In genomic region chr14:77033622-77034521, GRCh38 we compare ENCODE assay signal across 8 cellular contexts. TPM values are rescaled to one million over a fixed set of nuclear protein-coding genes. Genes with fewer than 3 reads are reported as not detected.
DNase-seq lines count a peak whose midpoint lies in the region; ATAC-seq and TF ChIP-seq lines count a peak whose summit lies in the region.

No MANE protein-coding gene starts in this region.

- peaks cover 55% of the 10 kb centered on the region for H3K4me1 ChIP-seq in RWPE2 (ENCODE audit: insufficient read depth, poor library complexity, severe bottlenecking)
- peaks cover 59% of the 10 kb centered on the region for H3K4me1 ChIP-seq in osteoblast (ENCODE audit: insufficient read depth, low read length)
- peaks cover 7 to 92% (median 74%) of the 10 kb centered on the region in 4 donors for H3K4me1 ChIP-seq in tibial nerve

- TF ChIP-seq CTCF in RWPE2 (IDR thresholded peaks at IDR 0.05; ENCODE audit: poor library complexity, severe bottlenecking) (no peak), osteoblast (IDR thresholded peaks at IDR 0.05; ENCODE audit: extremely low read depth, low read depth, low read length) (no peak), tibial nerve (IDR thresholded peaks at IDR 0.05) (peak in 1 of 5 experiments; percentile 6)

- H3K4me3 ChIP-seq in RWPE2 (ENCODE audit: severe bottlenecking): peak overlapping the region; percentile 34
- H3K4me3 ChIP-seq in osteoblast (ENCODE audit: insufficient read depth, low read length): peak overlapping the region; percentile 76
- H3K4me3 ChIP-seq in tibial nerve: peak overlapping the region; percentile 30 to 64 (median 58)

- in situ Hi-C loops in KBM-7 (cut with MboI; ENCODE audit: low pct_unique_long_range_greater_than_20kb, low sequenced_read_pairs): no loop called here

- TF ChIP-seq POLR2A in tibial nerve (IDR thresholded peaks at IDR 0.05): peak; percentile 7 to 38

- peak overlapping the region; percentile 98 for H3K27ac ChIP-seq in RWPE2 (ENCODE audit: poor library complexity, severe bottlenecking)
- peak overlapping the region; percentile 99 for H3K27ac ChIP-seq in osteoblast (ENCODE audit: low read depth, low read length)
- H3K27ac ChIP-seq in tibial nerve: peak overlapping the region; percentile 87 to 99 (median 99)

- H3K79me2 ChIP-seq in osteoblast (ENCODE audit: insufficient read depth, low read length): no peaks in the 10 kb centered on the region

- ATAC-seq in GM21723 (IDR thresholded peaks at IDR 0.05; ENCODE audit: unreplicated experiment): peak; percentile 70
- ATAC-seq in RWPE2 (ENCODE audit: low read depth): peak; percentile 47

- peak overlapping the region; percentile 63 for H2AFZ ChIP-seq in osteoblast (ENCODE audit: low read length)

- H3K9me3 ChIP-seq in RWPE2 (ENCODE audit: severe bottlenecking) (no peaks in the 10 kb centered on the region), osteoblast (ENCODE audit: low read depth, low read length) (no peaks in the 10 kb centered on the region), tibial nerve (no peaks in the 10 kb centered on the region)

- peak overlapping the region; percentile 95 for H3K4me2 ChIP-seq in osteoblast (ENCODE audit: insufficient read depth, low read length)

- H3K27me3 ChIP-seq in RWPE2 (ENCODE audit: insufficient read depth, poor library complexity, severe bottlenecking): no peaks in the 10 kb centered on the region
- H3K27me3 ChIP-seq in osteoblast (ENCODE audit: insufficient read depth, low read length): no peaks in the 10 kb centered on the region
- H3K27me3 ChIP-seq in tibial nerve: no peaks in the 10 kb centered on the region

- DNase-seq in Daoy (ENCODE audit: low read depth) (peak; percentile 96), KBM-7 (peak; percentile 69), RWPE2 (ENCODE audit: low spot score) (peak; percentile 93), germinal center (ENCODE audit: low spot score) (peak; percentile 78), osteoblast (ENCODE audit: insufficient read length, low spot score, missing footprints) (peak; percentile 91), tibial nerve (ENCODE audit: low spot score in 2 of 2) (peak; percentile 67 to 72)
- peak; percentile 19 to 42 (median 30) for DNase-seq in activated naive CD4-positive, alpha-beta T cell (lab: John Stamatoyannopoulos, UW)

- WGBS in tibial nerve, 2 donors: 1 to 2% methylated on average over 24 to 34 of the region's 36 CpGs

- TF ChIP-seq EP300 in tibial nerve (IDR thresholded peaks at IDR 0.05): peak in 1 of 2 donors; percentile 68

- no peaks in the 10 kb centered on the region for H4K20me1 ChIP-seq in osteoblast (ENCODE audit: insufficient read depth, low read length)

- H3K36me3 ChIP-seq in RWPE2 (ENCODE audit: low read depth) (no peaks in the 10 kb centered on the region), osteoblast (ENCODE audit: insufficient read depth, low read length) (no peaks in the 10 kb centered on the region), tibial nerve (no peaks in the 10 kb centered on the region)

RNA-seq across cellular contexts. Expression of gene IRF2BPL, which starts 5.4 kb away (rescaled TPM):
- total RNA-seq in Daoy (2014; rRNA removed; shearing (Covaris generic)): 28.6 and 31.5 TPM in 2 replicates
- 19.4 and 26.4 TPM in 2 replicates for total RNA-seq in osteoblast
- 10 to 100 TPM; 52.4 to 69.2 (median 60.7) TPM for total RNA-seq in tibial nerve

Comparison
In these comparisons a context has a peak if more than half of its experiments do, and no peak if none do; other contexts are left out.
1. Peak in every context shown above with its lines: DNase-seq, ATAC-seq, H3K4me3 ChIP-seq and H3K27ac ChIP-seq.
2. DNase-seq: peak in every context shown above with its lines; median percentile 96 in Daoy; 93 in RWPE2; 91 in osteoblast; 78 in germinal center; 70 in tibial nerve; 69 in KBM-7; 30 in activated naive CD4-positive, alpha-beta T cell.